8 cellular contexts compared by ENCODE assay signal in genomic region chr12:53005215-53005985, GRCh38. TPM values are rescaled to one million over a fixed set of nuclear protein-coding genes. Genes with fewer than 3 reads are reported as not detected.
DNase-seq lines count a peak whose midpoint lies in the region; ATAC-seq and TF ChIP-seq lines count a peak whose summit lies in the region.

No MANE protein-coding gene starts in this region.

- BruUV-seq in HCT116 (replicated peaks; lab: Mats Ljungman, UMichigan), result TSS peak; percentile 92

- ATAC-seq in HCT116 (peak; percentile 6), HG03342 (IDR thresholded peaks at IDR 0.05; ENCODE audit: unreplicated experiment) (no peak), HG02798 (IDR thresholded peaks at IDR 0.05; ENCODE audit: poor library complexity, unreplicated experiment) (no peak)
- ATAC-seq in activated T-cell treated with anti-CD3 and anti-CD28 coated beads, Interleukin-2, amount 50 U/mL, for 4 hours, result no peak

- H3K9me3 Mint-ChIP-seq in activated T-cell treated with anti-CD3 and anti-CD28 coated beads, Interleukin-2, amount 50 U/mL, for 4 hours, result no peaks in the 10 kb centered on the region

- CTCF ChIA-PET in AG04450 (lab: Charles Lee) (interaction anchor here (0.6 to 2.3 kb wide), 3 partner anchors 25 to 1010 kb away, joined by 3 to 12 read pairs (median 3); no protein-coding TSS in a partner anchor), HCT116 (lab: Charles Lee) (interaction anchor here (0.8 to 1.6 kb wide), 8 partner anchors 21 to 135 kb away, joined by 3 to 9 read pairs (median 4); no protein-coding TSS in a partner anchor)

- POLR2A ChIA-PET in AG04450 (lab: Yijun Ruan, JAX) (interaction anchor here (0.9 to 2.4 kb wide), 5 partner anchors 13 to 858 kb away, joined by 3 to 15 read pairs (median 5); partner anchors contain the start of gene TARBP2), HCT116 (lab: Charles Lee) (interaction anchor here (0.6 to 2.0 kb wide), 28 partner anchors 9 to 982 kb away, joined by 3 to 15 read pairs (median 4); partner anchors contain the start of genes CSAD, KRT18, KRT8 and SPRYD3)

- DNase-seq in AG04450 (ENCODE audit: low read depth, low spot score) (no peak), HCT116 (ENCODE audit: low read depth, low spot score) (no peak), left ventricle myocardium inferior (peak; percentile 16), retinal pigment epithelial cell (ENCODE audit: low read depth) (no peak), NCI-H187 (lab: John Stamatoyannopoulos, UW) (no peak)
- no peak for DNase-seq in activated T-cell treated with anti-CD3 and anti-CD28 coated beads, Interleukin-2, amount 50 U/mL, for 4 hours

- no peak for TF ChIP-seq POLR2A in HCT116 (IDR thresholded peaks at IDR 0.05; ENCODE audit: borderline replicate concordance, extremely low read depth, insufficient read depth, insufficient read length)

- peak overlapping the region; percentile 97 for H3K4me3 Mint-ChIP-seq in activated T-cell treated with anti-CD3 and anti-CD28 coated beads, Interleukin-2, amount 50 U/mL, for 4 hours

- no peak for TF ChIP-seq RAD21 in HCT116 (IDR thresholded peaks at IDR 0.05; ENCODE audit: low read depth)

- peaks cover 19% of the 10 kb centered on the region for H3K36me3 Mint-ChIP-seq in activated T-cell treated with anti-CD3 and anti-CD28 coated beads, Interleukin-2, amount 50 U/mL, for 4 hours (ENCODE audit: insufficient read depth)

- H3K27me3 ChIP-seq in AG04450 (ENCODE audit: control insufficient read depth, insufficient read depth, low read length) (no peaks in the 10 kb centered on the region), HCT116 (ENCODE audit: insufficient read depth, low read length) (no peaks in the 10 kb centered on the region), left ventricle myocardium inferior (ENCODE audit: low read depth) (peaks cover 7% of the 10 kb centered on the region)

- H3K36me3 ChIP-seq in HCT116 (ENCODE audit: control insufficient read depth in 1 of 2, insufficient read depth in 2 of 2, low read length in 2 of 2), result peaks cover 14 to 30% of the 10 kb centered on the region in 2 experiments; a peak in 3 of 4 replicates
- peaks cover 7% of the 10 kb centered on the region for H3K36me3 ChIP-seq in left ventricle myocardium inferior

- H3K9me3 ChIP-seq in AG04450 (ENCODE audit: control insufficient read depth, insufficient read depth, low read length) (no peaks in the 10 kb centered on the region), HCT116 (ENCODE audit: control insufficient read depth in 1 of 2, insufficient read depth in 1 of 2, low read depth in 1 of 2, low read length in 2 of 2) (no peaks in the 10 kb centered on the region), left ventricle myocardium inferior (replicated peaks) (no peaks in the 10 kb centered on the region)

- no peaks in the 10 kb centered on the region for H3K9me2 ChIP-seq in HCT116 (ENCODE audit: insufficient read depth)

- peaks cover 52% of the 10 kb centered on the region for H3K79me2 ChIP-seq in HCT116 (ENCODE audit: insufficient read depth, low read length)

- H2AFZ ChIP-seq in HCT116 (ENCODE audit: low read depth, low read length, poor library complexity, severe bottlenecking), result no peak overlapping the region

- H3K4me3 ChIP-seq in AG04450 (ENCODE audit: low read depth, low read length) (peak overlapping the region; percentile 100), HCT116 (replicated peaks in 1 of 2; ENCODE audit: low read depth in 1 of 2, low read length in 2 of 2) (peak overlapping the region; percentile 75 to 98), left ventricle myocardium inferior (peak overlapping the region; percentile 97), retinal pigment epithelial cell (ENCODE audit: low read length) (peak overlapping the region; percentile 98)

- RAD21 ChIA-PET in HCT116 (lab: Charles Lee; ENCODE audit: low non-redundant PET in 1 of 2, low total read pairs in 2 of 2, uncharacterized antibody in 2 of 2, unreplicated experiment in 2 of 2), result interaction anchor here in 1 of 2 experiments (0.8 kb wide), 1 partner anchor 47 kb away, joined by 4 read pairs; no protein-coding TSS in a partner anchor

- H3K9ac ChIP-seq in HCT116 (ENCODE audit: low read length), result peak overlapping the region; percentile 100

- peaks cover 18 to 39% of the 10 kb centered on the region in 2 experiments for H3K4me1 ChIP-seq in HCT116 (ENCODE audit: control insufficient read depth in 1 of 2, insufficient read depth in 2 of 2, low read length in 2 of 2)
- peaks cover 61% of the 10 kb centered on the region for H3K4me1 ChIP-seq in left ventricle myocardium inferior

- TF ChIP-seq CTCF in AG04450 (IDR thresholded peaks at IDR 0.05; ENCODE audit: low read depth, low read length) (no peak), HCT116 (IDR thresholded peaks at IDR 0.05 in 2 of 3, conservative IDR thresholded peaks at IDR 0.05 in 1 of 3; ENCODE audit: borderline replicate concordance in 1 of 3, insufficient read depth in 1 of 3, low read depth in 2 of 3, low read length in 2 of 3) (no peak), left ventricle myocardium inferior (IDR thresholded peaks at IDR 0.05; ENCODE audit: borderline replicate concordance) (no peak), retinal pigment epithelial cell (conservative IDR thresholded peaks at IDR 0.05; ENCODE audit: low read depth, low read length) (no peak)

- peak overlapping the region; percentile 78 for H3K4me2 ChIP-seq in HCT116 (ENCODE audit: low read length)

- intact Hi-C loops in HCT116 (cut with micrococcal nuclease), result loop anchor here (5.0 kb wide), 1 partner anchor 42 kb away; no protein-coding TSS in a partner anchor
- intact Hi-C loops in left ventricle myocardium inferior (cut with micrococcal nuclease), result no loop called here

- peaks cover 3% of the 10 kb centered on the region for H3K27me3 Mint-ChIP-seq in activated T-cell treated with anti-CD3 and anti-CD28 coated beads, Interleukin-2, amount 50 U/mL, for 4 hours (ENCODE audit: low read depth)

- H4K20me1 ChIP-seq in HCT116 (ENCODE audit: insufficient read depth), result peaks cover 13% of the 10 kb centered on the region; the same call in 1 of the 2 replicates

- H3K4me1 Mint-ChIP-seq in activated T-cell treated with anti-CD3 and anti-CD28 coated beads, Interleukin-2, amount 50 U/mL, for 4 hours (ENCODE audit: low read depth), result peaks cover 37% of the 10 kb centered on the region

- H3K27ac ChIP-seq in AG04450 (ENCODE audit: low read depth, low read length) (peak overlapping the region; percentile 31), HCT116 (ENCODE audit: low read depth, low read length) (peak overlapping the region; percentile 74), left ventricle myocardium inferior (replicated peaks) (peak overlapping the region; percentile 90)

TF ChIP-seq in HCT116, 20 proteins besides CTCF, POLR2A, EP300 and RAD21:
- TF ChIP-seq ZNF274 (IDR thresholded peaks at IDR 0.05; ENCODE audit: low read depth, low read length) (no peak), ZFX (IDR thresholded peaks at IDR 0.05) (peak; percentile 34; the same call in 1 of the 2 replicates)

RNA-seq across cellular contexts. Expression of gene EIF4B, which starts 0.9 kb away (rescaled TPM):
- polyA plus RNA-seq in AG04450 (2011; rRNA removed), result 548 and 645 TPM in 2 replicates
- polyA minus RNA-seq in AG04450 (2011; rRNA and poly(A)+ RNA removed), result 854 and 868 TPM in 2 replicates
- total RNA-seq in HCT116 (2021; ENCODE audit: unreplicated experiment) (809 TPM), left ventricle myocardium inferior (390 TPM)
- 589 and 640 TPM in 2 replicates for polyA plus RNA-seq in HCT116 (2012)
- total RNA-seq in activated T-cell treated with anti-CD3 and anti-CD28 coated beads, Interleukin-2, amount 50 U/mL, for 4 hours, result 100 to 1,000 TPM; 617 to 659 (median 632) TPM

RNA-seq across cellular contexts. Expression of gene TNS2, which starts 44.5 kb away (rescaled TPM):
- 23.1 and 31.0 TPM in 2 replicates for polyA plus RNA-seq in AG04450 (2011; rRNA removed)
- 74.2 and 82.3 TPM in 2 replicates for polyA minus RNA-seq in AG04450 (2011; rRNA and poly(A)+ RNA removed)
- 25.7 TPM for total RNA-seq in HCT116 (2021; ENCODE audit: unreplicated experiment)
- 16.3 and 17.3 TPM in 2 replicates for polyA plus RNA-seq in HCT116 (2012)
- 1 to 10 TPM in 2 of 3 donors, under 1 TPM in 1; 0.87 to 2.5 (median 2.1) TPM for total RNA-seq in activated T-cell treated with anti-CD3 and anti-CD28 coated beads, Interleukin-2, amount 50 U/mL, for 4 hours
- 109 TPM for total RNA-seq in left ventricle myocardium inferior

RNA-seq across cellular contexts. Expression of gene KRT18, which starts 56.5 kb away (rescaled TPM):
- polyA plus RNA-seq in AG04450 (2011; rRNA removed), result 71.6 and 85.6 TPM in 2 replicates
- polyA minus RNA-seq in AG04450 (2011; rRNA and poly(A)+ RNA removed), result 75.0 and 87.0 TPM in 2 replicates
- 1,229 TPM for total RNA-seq in HCT116 (2021; ENCODE audit: unreplicated experiment)
- 1,596 and 1,648 TPM in 2 replicates for polyA plus RNA-seq in HCT116 (2012)
- 10 to 100 TPM; 11.8 to 15.6 (median 15.0) TPM for total RNA-seq in activated T-cell treated with anti-CD3 and anti-CD28 coated beads, Interleukin-2, amount 50 U/mL, for 4 hours
- total RNA-seq in left ventricle myocardium inferior, result 3.7 TPM

Comparison
In these comparisons a context has a peak if more than half of its experiments do, and no peak if none do; other contexts are left out.
1. H3K27ac ChIP-seq: peak in every context shown above with its lines; median percentile 90 in left ventricle myocardium inferior; 74 in HCT116; 31 in AG04450.
2. RNA of gene KRT18, which starts 56.5 kb away (total RNA-seq): 1,229 TPM in HCT116 (single experiment); 11.8 to 15.6 TPM in activated T-cell treated with anti-CD3 and anti-CD28 coated beads, Interleukin-2, amount 50 U/mL, for 4 hours and 3.7 TPM in left ventricle myocardium inferior (single experiment); every median in the first group is over 10 times any median in the second.
3. Peak in every context shown above with its lines, with median percentiles within 50 percentile points of each other: H3K4me3 ChIP-seq.